Comparison of ENCODE assay signal across 19 cellular contexts in genomic region chr12:54221402-54221984, GRCh38. TPM values are rescaled to one million over a fixed set of nuclear protein-coding genes. Genes with fewer than 3 reads are reported as not detected.
DNase-seq lines count a peak whose midpoint lies in the region; TF ChIP-seq lines count a peak whose summit lies in the region.
"Had no signal": no experiment of that assay in that cellular context is flagged by ENCODE, and none has a peak within 500 bp of the region (broad histone marks: within the 10 kb centered on the region; RNA-seq: fewer than 3 reads in every experiment).

No MANE protein-coding gene starts in this region.

- H3K36me3 ChIP-seq in SJSA1, result no peaks in the 10 kb centered on the region
- no peaks in the 10 kb centered on the region for H3K36me3 ChIP-seq in smooth muscle cell (ENCODE audit: low read depth)
- H3K36me3 ChIP-seq in left ventricle myocardium inferior, result no peaks in the 10 kb centered on the region
- no peaks in the 10 kb centered on the region for H3K36me3 ChIP-seq in GM23248 (ENCODE audit: low read depth)
- H3K36me3 ChIP-seq: HAP-1 had no signal

- no peaks in the 10 kb centered on the region for H3K9me2 ChIP-seq in GM23248 (ENCODE audit: insufficient read depth)

- in situ Hi-C loops in GM23248 (cut with MboI), result no loop called here

- no peaks in the 10 kb centered on the region for H3K9me3 ChIP-seq in SJSA1 (replicated peaks)
- H3K9me3 ChIP-seq in smooth muscle cell (replicated peaks; ENCODE audit: low read depth), result no peaks in the 10 kb centered on the region
- H3K9me3 ChIP-seq in left ventricle myocardium inferior (replicated peaks), result no peaks in the 10 kb centered on the region
- no peaks in the 10 kb centered on the region for H3K9me3 ChIP-seq in GM23248 (ENCODE audit: low read depth)
- H3K9me3 ChIP-seq: Caco-2, HAP-1 had no signal

- H2AFZ ChIP-seq in smooth muscle cell (ENCODE audit: low read depth) (no peak overlapping the region), GM23248 (no peak overlapping the region)

- H3K27me3 ChIP-seq in SJSA1 (replicated peaks) (no peaks in the 10 kb centered on the region), smooth muscle cell (ENCODE audit: low read depth) (peaks cover 8% of the 10 kb centered on the region), left ventricle myocardium inferior (ENCODE audit: low read depth) (peaks cover 13% of the 10 kb centered on the region), GM23248 (replicated peaks; ENCODE audit: insufficient read depth) (no peaks in the 10 kb centered on the region)

- H3K4me2 ChIP-seq in smooth muscle cell (no peak overlapping the region), GM23248 (ENCODE audit: unreplicated experiment) (no peak overlapping the region)

- H3K4me3 ChIP-seq in SJSA1 (no peak overlapping the region), smooth muscle cell (no peak overlapping the region), left ventricle myocardium inferior (no peak overlapping the region), GM23248 (no peak overlapping the region)
- H3K4me3 ChIP-seq: HAP-1 had no signal

- WGBS in smooth muscle cell (ENCODE audit: low lambda C conversion rate), result 82% methylated on average over 6 of the region's 6 CpGs
- 93 to 95% methylated on average over 6 of the region's 6 CpGs for WGBS in GM23248 (ENCODE audit: low coverage in 1 of 2, low lambda C conversion rate in 2 of 2, missing lambda C conversion rate in 2 of 2), 2 experiments

- H3K27ac ChIP-seq in SJSA1 (peak overlapping the region; percentile 62; the same call in 1 of the 2 replicates), smooth muscle cell (ENCODE audit: low read depth) (peak overlapping the region; percentile 83), left ventricle myocardium inferior (replicated peaks) (no peak overlapping the region), GM23248 (no peak overlapping the region)
- H3K27ac ChIP-seq: KMS-11 had no signal

- no peaks in the 10 kb centered on the region for H4K20me1 ChIP-seq in smooth muscle cell (ENCODE audit: low read depth)
- no peaks in the 10 kb centered on the region for H4K20me1 ChIP-seq in GM23248 (ENCODE audit: insufficient read depth)

- DNase-seq in ELR (ENCODE audit: low read depth), result peak; percentile 26
- DNase-seq in SJSA1 (ENCODE audit: low read depth in 1 of 2, low spot score in 2 of 2), result no peak
- peak; percentile 91 for DNase-seq in left kidney (ENCODE audit: low read depth, low spot score)
- no peak for DNase-seq in smooth muscle cell (lab: John Stamatoyannopoulos, UW; ENCODE audit: unreplicated experiment)
- DNase-seq in activated naive CD4-positive, alpha-beta T cell treated with Interleukin-2 at 50 U/mL for 16 hours, result no peak
- no peak for DNase-seq in left ventricle myocardium inferior
- no peak for DNase-seq in GM23248
- DNase-seq: Caco-2; CD4-positive, alpha-beta T cell; DMS 273 treated with DMSO at 0.1 percent for 48 hours; DMS79 treated with DMSO at 0.1 percent for 48 hours; MV-4-11; NCI-H1105 treated with DMSO at 0.1 percent for 48 hours; NCI-H2029 treated with DMSO at 0.1 percent for 48 hours; NCI-H2171 treated with DMSO at 0.1 percent for 48 hours; NCI-H526; OCI-M1 had no signal

- H3K9ac ChIP-seq in smooth muscle cell (ENCODE audit: low read depth), result no peak overlapping the region
- H3K9ac ChIP-seq in GM23248, result no peak overlapping the region
- H3K9ac ChIP-seq: KMS-11 had no signal

- TF ChIP-seq CTCF in smooth muscle cell (IDR thresholded peaks at IDR 0.05; ENCODE audit: borderline replicate concordance, insufficient read depth, poor library complexity, severe bottlenecking), result no peak
- no peak for TF ChIP-seq CTCF in left ventricle myocardium inferior (IDR thresholded peaks at IDR 0.05; ENCODE audit: borderline replicate concordance)

- no peaks in the 10 kb centered on the region for H3K79me2 ChIP-seq in smooth muscle cell (ENCODE audit: low read depth)
- H3K79me2 ChIP-seq in GM23248 (ENCODE audit: insufficient read depth), result no peaks in the 10 kb centered on the region

- peaks cover 3% of the 10 kb centered on the region for H3F3A ChIP-seq in smooth muscle cell (ENCODE audit: low read depth)
- peaks cover 14% of the 10 kb centered on the region for H3F3A ChIP-seq in GM23248 (ENCODE audit: insufficient read depth)

- peaks cover 40% of the 10 kb centered on the region for H3K4me1 ChIP-seq in SJSA1 (replicated peaks)
- peaks cover 9% of the 10 kb centered on the region for H3K4me1 ChIP-seq in smooth muscle cell (ENCODE audit: low read depth)
- H3K4me1 ChIP-seq in left ventricle myocardium inferior, result peaks cover 19% of the 10 kb centered on the region
- H3K4me1 ChIP-seq in GM23248 (ENCODE audit: insufficient read depth), result peaks cover 25% of the 10 kb centered on the region

- intact Hi-C loops in left ventricle myocardium inferior (cut with micrococcal nuclease), result no loop called here

RNA-seq across cellular contexts. Expression of gene SMUG1, which starts 32.7 kb away (rescaled TPM):
- total RNA-seq in SJSA1 (2014; rRNA removed; shearing (Covaris generic)), result 35.9 and 50.6 TPM in 2 replicates
- total RNA-seq in smooth muscle cell (36.7 and 39.4 TPM in 2 replicates), left ventricle myocardium inferior (16.2 TPM)
- polyA plus RNA-seq in smooth muscle cell (40.5 and 49.2 TPM in 2 replicates), GM23248 (2016; fragmentation: Nextera tagmentation; extraction: Ambion mirVana) (48.5 and 49.5 TPM in 2 replicates)
- total RNA-seq in GM23248 (2014; rRNA removed; shearing (Covaris generic)), result 34.5 and 38.2 TPM in 2 replicates

RNA-seq across cellular contexts. Expression of gene CBX5, which starts 58.4 kb away (rescaled TPM):
- 42.6 and 71.6 TPM in 2 replicates for total RNA-seq in SJSA1 (2014; rRNA removed; shearing (Covaris generic))
- total RNA-seq in smooth muscle cell (58.9 and 67.4 TPM in 2 replicates), left ventricle myocardium inferior (44.1 TPM)
- polyA plus RNA-seq in smooth muscle cell (25.0 and 26.1 TPM in 2 replicates), GM23248 (2016; fragmentation: Nextera tagmentation; extraction: Ambion mirVana) (29.6 TPM in 2 replicates)
- 36.7 and 37.6 TPM in 2 replicates for total RNA-seq in GM23248 (2014; rRNA removed; shearing (Covaris generic))

RNA-seq across cellular contexts. Expression of gene HNRNPA1, which starts 59.0 kb away (rescaled TPM):
- total RNA-seq in SJSA1 (2014; rRNA removed; shearing (Covaris generic)), result 382 and 453 TPM in 2 replicates
- total RNA-seq in smooth muscle cell (378 and 483 TPM in 2 replicates), left ventricle myocardium inferior (423 TPM)
- polyA plus RNA-seq in smooth muscle cell (440 and 451 TPM in 2 replicates), GM23248 (2016; fragmentation: Nextera tagmentation; extraction: Ambion mirVana) (346 and 351 TPM in 2 replicates)
- 217 and 226 TPM in 2 replicates for total RNA-seq in GM23248 (2014; rRNA removed; shearing (Covaris generic))

Comparison
In these comparisons a context has a peak if more than half of its experiments do, and no peak if none do; other contexts are left out.
1. DNase-seq: peak in ELR (single experiment) and left kidney (single experiment); none in SJSA1 (0 of 2), smooth muscle cell (single experiment), activated naive CD4-positive, alpha-beta T cell treated with Interleukin-2 at 50 U/mL for 16 hours (single experiment), left ventricle myocardium inferior (single experiment) and GM23248 (single experiment).
2. H3K27ac ChIP-seq: peak in SJSA1 (single experiment) and smooth muscle cell (single experiment); none in left ventricle myocardium inferior (single experiment) and GM23248 (single experiment).